In genomic region chr19:37087110-37087509, GRCh38 we compare ENCODE assay signal across 26 cellular contexts.
"Had no signal": no experiment of that assay in that cellular context is flagged by ENCODE, and none has a peak within 500 bp of the region (broad histone marks: within the 10 kb centered on the region; RNA-seq: fewer than 3 reads in every experiment).

No MANE protein-coding gene starts in this region.

- FAIRE-seq: islet of Langerhans, keratinocyte, kidney had no signal

- H3K4me1 Mint-ChIP-seq: mesothelial cell of epicardium had no signal

- H3K27me3 ChIP-seq: hepatocyte, left lung had no signal

- H3K27ac ChIP-seq: hepatocyte, left lung, left ventricle myocardium inferior, lower lobe of right lung had no signal

- H3K4me3 ChIP-seq: hepatocyte, left lung, left ventricle myocardium inferior, lower lobe of right lung, lung, mucosa of descending colon had no signal

- H3K27ac Mint-ChIP-seq: immature natural killer cell; memory B cell; mesothelial cell of epicardium; naive B cell; naive thymus-derived CD4-positive, alpha-beta T cell had no signal

- H3K4me3 Mint-ChIP-seq: immature natural killer cell; memory B cell; mesothelial cell of epicardium; naive B cell; naive thymus-derived CD4-positive, alpha-beta T cell had no signal

- H3K27me3 Mint-ChIP-seq: memory B cell; naive B cell; naive thymus-derived CD4-positive, alpha-beta T cell had no signal

- DNase-seq: hippocampal formation; hypothalamus; immature natural killer cell; islet precursor cell; kidney; kidney glomerular epithelial cell; left cardiac atrium; left colon; left lung; left ventricle myocardium inferior; left ventricle myocardium superior; lower lobe of right lung; mammary epithelial cell; mesenchymal stem cell; mesendoderm; midbrain; mucosa of descending colon; naive B cell; naive thymus-derived CD4-positive, alpha-beta T cell had no signal

- H3K4me2 ChIP-seq: hepatocyte had no signal

- H3K4me1 ChIP-seq: left lung, left ventricle myocardium inferior, lower lobe of right lung had no signal

- ATAC-seq: left cardiac atrium; left colon; left lobe of liver; left lung; left ventricle myocardium superior; lower lobe of right lung; mucosa of descending colon; naive thymus-derived CD4-positive, alpha-beta T cell had no signal
